14 cellular contexts compared by ENCODE assay signal in the genomic region with DNA sequence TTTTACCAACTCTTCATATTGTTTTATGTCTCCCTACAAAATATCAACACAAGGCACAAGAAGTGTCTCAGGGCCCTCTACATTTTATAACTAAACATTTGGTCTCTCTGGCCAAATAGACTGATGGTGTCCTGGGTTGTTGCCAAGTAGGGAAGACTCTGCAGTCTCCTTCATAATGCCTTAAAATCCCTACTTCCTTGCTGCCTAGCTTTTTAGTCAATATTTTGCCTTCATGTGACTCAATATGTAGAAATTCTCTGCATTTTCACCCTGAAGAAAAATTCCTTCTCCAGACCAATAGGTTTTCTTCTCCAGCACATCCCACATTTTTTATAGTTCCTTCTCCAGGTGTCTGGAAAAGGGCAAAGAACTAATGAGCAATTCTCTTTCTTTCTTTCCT.
DNase-seq lines count a peak whose midpoint lies in the region; FAIRE-seq lines count a peak whose summit lies in the region.
"Had no signal": no experiment of that assay in that cellular context is flagged by ENCODE, and none has a peak within 500 bp of the region (broad histone marks: within the 10 kb centered on the region; RNA-seq: fewer than 3 reads in every experiment).

No MANE protein-coding gene starts in this region.

- H3K36me3 ChIP-seq in skeletal muscle satellite cell (ENCODE audit: insufficient read depth, low read length) = peaks cover 17% of the 10 kb centered on the region

- FAIRE-seq in RCC 7860 (lab: Jason Lieb, UNC) = peak; percentile 82
- FAIRE-seq: islet of Langerhans had no signal

- peaks cover 100% of the 10 kb centered on the region for H3K4me1 ChIP-seq in skeletal muscle satellite cell (ENCODE audit: control insufficient read depth, insufficient read depth, low read length)

- no peak overlapping the region for H3K4me3 ChIP-seq in skeletal muscle satellite cell (ENCODE audit: low read length)

- peak overlapping the region; percentile 32 for H3K4me2 ChIP-seq in skeletal muscle satellite cell (ENCODE audit: low read length)

- H3K9me3 ChIP-seq in skeletal muscle satellite cell (replicated peaks; ENCODE audit: low read length) = no peaks in the 10 kb centered on the region

- DNase-seq in GM03348 (ENCODE audit: low spot score) = peak; percentile 37
- DNase-seq in RCC 7860 (ENCODE audit: low spot score) = peak; percentile 78
- peak; percentile 34 for DNase-seq in fibroblast of gingiva (ENCODE audit: low read depth)
- DNase-seq in H4 (ENCODE audit: low spot score) = no peak
- no peak for DNase-seq in NCI-H1105 treated with DMSO at 0.1 percent for 48 hours (lab: John Stamatoyannopoulos, UW)
- DNase-seq in cerebellar nuclear complex (lab: John Stamatoyannopoulos, UW) = no peak
- DNase-seq: activated gamma-delta T cell treated with Interleukin-2 at 50 U/mL for 16 hours; central memory CD4-positive, alpha-beta T cell; foreskin melanocyte; NCI-H1436 treated with DMSO at 0.1 percent for 48 hours; SHP77 treated with DMSO at 0.1 percent for 48 hours; stimulated activated CD4-positive, alpha-beta T cell treated with anti-CD3 and anti-CD28 coated beads, Interleukin-4, amount 100 ng/mL, for 24 hours had no signal

- H3K27me3 ChIP-seq in skeletal muscle satellite cell (ENCODE audit: control insufficient read depth, insufficient read depth, low read length) = no peaks in the 10 kb centered on the region

- peak overlapping the region; percentile 36 for H3K9ac ChIP-seq in skeletal muscle satellite cell (ENCODE audit: low read depth, low read length)

Comparison
In these comparisons a context has a peak if more than half of its experiments do, and no peak if none do; other contexts are left out.
1. DNase-seq: peak in GM03348 (single experiment), RCC 7860 (single experiment) and fibroblast of gingiva (single experiment); none in H4 (single experiment), NCI-H1105 treated with DMSO at 0.1 percent for 48 hours (single experiment) and cerebellar nuclear complex (0 of 2).